In genomic region chr3:53196575-53197407, GRCh38 we compare ENCODE assay signal across 8 cellular contexts. TPM values are rescaled to one million over a fixed set of nuclear protein-coding genes. Genes with fewer than 3 reads are reported as not detected.
DNase-seq lines count a peak whose midpoint lies in the region; ATAC-seq, FAIRE-seq and TF ChIP-seq lines count a peak whose summit lies in the region.

No MANE protein-coding gene starts in this region.

- DNase-seq in OCI-M1 (lab: John Stamatoyannopoulos, UW) (peak; percentile 97), astrocyte of the spinal cord (ENCODE audit: low read depth, low spot score) (peak; percentile 66), small intestine (peak; percentile 37), NCI-H2029 treated with DMSO at 0.1 percent for 48 hours (lab: John Stamatoyannopoulos, UW) (no peak), NCI-H510A (lab: John Stamatoyannopoulos, UW) (no peak), hippocampal formation (lab: John Stamatoyannopoulos, UW) (no peak)

- H3K27ac ChIP-seq in 22Rv1 (no peak overlapping the region), small intestine (ENCODE audit: low read depth in 1 of 2, low read length in 1 of 2) (no peak overlapping the region)

- WGBS in small intestine, 3 donors, result 62 to 64% (median 64%) methylated on average over 17 of the region's 17 CpGs

- in situ Hi-C loops in astrocyte of the spinal cord (cut with HindIII; ENCODE audit: low sequenced_read_pairs), result no loop called here

- no peaks in the 10 kb centered on the region for H3K4me1 ChIP-seq in small intestine (ENCODE audit: control insufficient read depth in 2 of 2, insufficient read depth in 1 of 2, low read depth in 1 of 2, low read length in 1 of 2)

- H3K27me3 ChIP-seq in small intestine (ENCODE audit: control insufficient read depth in 2 of 2, insufficient read depth in 2 of 2, low read length in 2 of 2), result no peaks in the 10 kb centered on the region

- peaks cover 0 to 7% of the 10 kb centered on the region in 2 donors for H3K36me3 ChIP-seq in small intestine (ENCODE audit: control insufficient read depth in 2 of 2, insufficient read depth in 2 of 2, low read length in 2 of 2)

- H3K4me3 ChIP-seq in astrocyte of the spinal cord (ENCODE audit: low read depth, low read length) (no peak overlapping the region), small intestine (ENCODE audit: low read depth in 1 of 2, low read length in 2 of 2) (no peak overlapping the region)

- H3K9me3 ChIP-seq in small intestine (ENCODE audit: control insufficient read depth, low read depth), result no peaks in the 10 kb centered on the region

- TF ChIP-seq CTCF in 22Rv1 (IDR thresholded peaks at IDR 0.05), result peak; percentile 29
- no peak for TF ChIP-seq CTCF in astrocyte of the spinal cord (IDR thresholded peaks at IDR 0.05; ENCODE audit: low read depth, low read length)

- peak; percentile 41 for ATAC-seq in GM19035 (IDR thresholded peaks at IDR 0.05; ENCODE audit: unreplicated experiment)

- FAIRE-seq in small intestine (lab: Jason Lieb, UNC), result no peak

RNA-seq across cellular contexts. Expression of gene PRKCD, which starts 35.8 kb away (rescaled TPM):
- 100 to 1,000 TPM in 1 of 3 donors, 10 to 100 TPM in 2; 28.9 to 150 (median 99.7) TPM for polyA plus RNA-seq in small intestine

RNA-seq across cellular contexts. Expression of gene TKT, which starts 59.0 kb away (rescaled TPM):
- 100 to 1,000 TPM in 1 of 3 donors, 10 to 100 TPM in 2; 58.8 to 407 (median 92.1) TPM for polyA plus RNA-seq in small intestine

Comparison
In these comparisons a context has a peak if more than half of its experiments do, and no peak if none do; other contexts are left out.
1. DNase-seq: peak in OCI-M1 (single experiment), astrocyte of the spinal cord (single experiment) and small intestine (single experiment); none in NCI-H2029 treated with DMSO at 0.1 percent for 48 hours (single experiment), NCI-H510A (single experiment) and hippocampal formation (0 of 2).